21 cellular contexts compared by ENCODE assay signal in genomic region chr2:124983595-124983994, GRCh38.
DNase-seq lines count a peak whose midpoint lies in the region; ATAC-seq, FAIRE-seq and TF ChIP-seq lines count a peak whose summit lies in the region.
"Had no signal": no experiment of that assay in that cellular context is flagged by ENCODE, and none has a peak within 500 bp of the region (broad histone marks: within the 10 kb centered on the region; RNA-seq: fewer than 3 reads in every experiment).

No MANE protein-coding gene starts in this region.

- H3K4me3 Mint-ChIP-seq in HFFc6 = no peak overlapping the region
- no peak overlapping the region for H3K4me3 Mint-ChIP-seq in activated T-helper 1 cell treated with anti-CD3 and anti-CD28 coated beads, Interleukin-12 subunit alpha, Interleukin-12 subunit beta, Interleukin-2, Interleukin-4 antibody, amounts not matched to agents 30 ng/mL and 10 ng/mL and 1 ng/mL, durations not matched to agents 14 hours and 24 hours and 36 hours
- H3K4me3 Mint-ChIP-seq: immature natural killer cell; natural killer cell treated with Interleukin-12 subunit alpha and Interleukin-12 subunit beta and Interleukin-15 and Interleukin-18, amount 100 ng/mL, for 72 hours had no signal

- DNase-seq in A549 (ENCODE audit: low read depth in 1 of 2, low spot score in 1 of 2) (no peak), HFFc6 (peak; percentile 12), T1000 (lab: John Stamatoyannopoulos, UW) (peak; percentile 50), fibroblast of the aortic adventitia (ENCODE audit: low read depth) (peak; percentile 13), Right ventricle myocardium inferior (ENCODE audit: missing footprints) (no peak), HTR-8/SVneo (ENCODE audit: insufficient read length, low spot score) (no peak), coronary artery (ENCODE audit: low spot score) (no peak)
- DNase-seq in activated T-helper 1 cell treated with anti-CD3 and anti-CD28 coated beads, Interleukin-12 subunit alpha, Interleukin-12 subunit beta, Interleukin-2, Interleukin-4 antibody, amounts not matched to agents 30 ng/mL and 10 ng/mL and 1 ng/mL, durations not matched to agents 14 hours and 24 hours and 36 hours (ENCODE audit: low spot score) = no peak
- DNase-seq: activated CD8-positive, alpha-beta memory T cell treated with anti-CD3 and anti-CD28 coated beads for 24 hours; amniotic stem cell; glutamatergic neuron; immature natural killer cell; NCI-H1694 treated with DMSO at 0.1 percent for 48 hours; NCI-H524 treated with DMSO at 0.1 percent for 48 hours; OCI-M1; stimulated activated naive CD8-positive, alpha-beta T cell treated with anti-CD3 and anti-CD28 coated beads, Interleukin-15, Interleukin-2, amounts not matched to agents 100 U/mL and 50 U/mL, for 24 hours; upper lobe of right lung; WERI-Rb-1 had no signal

- intact Hi-C loops in Right ventricle myocardium inferior (cut with DNase I) = no loop called here
- intact Hi-C loops in activated T-helper 1 cell treated with anti-CD3 and anti-CD28 coated beads, Interleukin-12 subunit alpha, Interleukin-12 subunit beta, Interleukin-2, Interleukin-4 antibody, amounts not matched to agents 30 ng/mL and 10 ng/mL and 1 ng/mL, durations not matched to agents 14 hours and 24 hours and 36 hours (cut with micrococcal nuclease) = no loop called here

- H3K36me3 Mint-ChIP-seq in HFFc6 (ENCODE audit: low read depth) = peaks cover 7% of the 10 kb centered on the region; the same call in 1 of the 2 replicates
- no peaks in the 10 kb centered on the region for H3K36me3 Mint-ChIP-seq in activated T-helper 1 cell treated with anti-CD3 and anti-CD28 coated beads, Interleukin-12 subunit alpha, Interleukin-12 subunit beta, Interleukin-2, Interleukin-4 antibody, amounts not matched to agents 30 ng/mL and 10 ng/mL and 1 ng/mL, durations not matched to agents 14 hours and 24 hours and 36 hours (ENCODE audit: low read depth)
- H3K36me3 Mint-ChIP-seq: immature natural killer cell; natural killer cell treated with Interleukin-12 subunit alpha and Interleukin-12 subunit beta and Interleukin-15 and Interleukin-18, amount 100 ng/mL, for 72 hours had no signal

- no peak overlapping the region for H3K4me2 ChIP-seq in A549

- TF ChIP-seq CTCF in A549 (IDR thresholded peaks at IDR 0.05) (no peak), HFFc6 (IDR thresholded peaks at IDR 0.05) (no peak), fibroblast of the aortic adventitia (IDR thresholded peaks at IDR 0.05; ENCODE audit: insufficient read depth, low read length) (no peak), coronary artery (IDR thresholded peaks at IDR 0.05) (no peak)

- H3K4me3 ChIP-seq in A549 = no peak overlapping the region
- H3K4me3 ChIP-seq in fibroblast of the aortic adventitia (ENCODE audit: low read depth, low read length) = no peak overlapping the region
- H3K4me3 ChIP-seq in coronary artery = no peak overlapping the region
- H3K4me3 ChIP-seq: upper lobe of right lung had no signal

- H3K27me3 Mint-ChIP-seq in HFFc6 (ENCODE audit: insufficient read depth) = no peaks in the 10 kb centered on the region
- H3K27me3 Mint-ChIP-seq in activated T-helper 1 cell treated with anti-CD3 and anti-CD28 coated beads, Interleukin-12 subunit alpha, Interleukin-12 subunit beta, Interleukin-2, Interleukin-4 antibody, amounts not matched to agents 30 ng/mL and 10 ng/mL and 1 ng/mL, durations not matched to agents 14 hours and 24 hours and 36 hours (ENCODE audit: insufficient read depth) = no peaks in the 10 kb centered on the region
- H3K27me3 Mint-ChIP-seq: natural killer cell treated with Interleukin-12 subunit alpha and Interleukin-12 subunit beta and Interleukin-15 and Interleukin-18, amount 100 ng/mL, for 72 hours; progenitor cell of endocrine pancreas had no signal

- no peaks in the 10 kb centered on the region for H3K4me1 Mint-ChIP-seq in HFFc6 (ENCODE audit: low read depth)
- no peaks in the 10 kb centered on the region for H3K4me1 Mint-ChIP-seq in activated T-helper 1 cell treated with anti-CD3 and anti-CD28 coated beads, Interleukin-12 subunit alpha, Interleukin-12 subunit beta, Interleukin-2, Interleukin-4 antibody, amounts not matched to agents 30 ng/mL and 10 ng/mL and 1 ng/mL, durations not matched to agents 14 hours and 24 hours and 36 hours (ENCODE audit: low read depth)
- H3K4me1 Mint-ChIP-seq: immature natural killer cell had no signal

- no peak for TF ChIP-seq RAD21 in A549 (conservative IDR thresholded peaks at IDR 0.05 in 1 of 2, IDR thresholded peaks at IDR 0.05 in 1 of 2)

- peaks cover 30% of the 10 kb centered on the region for H3K9me3 Mint-ChIP-seq in HFFc6
- H3K9me3 Mint-ChIP-seq in activated T-helper 1 cell treated with anti-CD3 and anti-CD28 coated beads, Interleukin-12 subunit alpha, Interleukin-12 subunit beta, Interleukin-2, Interleukin-4 antibody, amounts not matched to agents 30 ng/mL and 10 ng/mL and 1 ng/mL, durations not matched to agents 14 hours and 24 hours and 36 hours = no peaks in the 10 kb centered on the region

- TF ChIP-seq EP300 in A549 (IDR thresholded peaks at IDR 0.05) = no peak

- no peak overlapping the region for H3K27ac Mint-ChIP-seq in HFFc6
- no peak overlapping the region for H3K27ac Mint-ChIP-seq in activated T-helper 1 cell treated with anti-CD3 and anti-CD28 coated beads, Interleukin-12 subunit alpha, Interleukin-12 subunit beta, Interleukin-2, Interleukin-4 antibody, amounts not matched to agents 30 ng/mL and 10 ng/mL and 1 ng/mL, durations not matched to agents 14 hours and 24 hours and 36 hours
- H3K27ac Mint-ChIP-seq: immature natural killer cell; natural killer cell treated with Interleukin-12 subunit alpha and Interleukin-12 subunit beta and Interleukin-15 and Interleukin-18, amount 100 ng/mL, for 72 hours; progenitor cell of endocrine pancreas had no signal

- ATAC-seq in A549 (no peak), Right ventricle myocardium inferior (no peak)
- ATAC-seq: natural killer cell treated with Interleukin-12 subunit alpha and Interleukin-12 subunit beta and Interleukin-15 and Interleukin-18, amount 100 ng/mL, for 72 hours; stimulated activated naive CD8-positive, alpha-beta T cell treated with anti-CD3 and anti-CD28 coated beads, Interleukin-15, Interleukin-2, amounts not matched to agents 100 U/mL and 50 U/mL, for 24 hours; upper lobe of right lung had no signal

- H3K27ac ChIP-seq in A549 = no peak overlapping the region
- no peak overlapping the region for H3K27ac ChIP-seq in coronary artery
- H3K27ac ChIP-seq: upper lobe of right lung, WERI-Rb-1 had no signal

- FAIRE-seq in A549 (lab: Jason Lieb, UNC) (no peak), HTR-8/SVneo (lab: Jason Lieb, UNC) (no peak)
- FAIRE-seq: GM12891 had no signal

- H3K4me1 ChIP-seq in A549 = no peaks in the 10 kb centered on the region
- H3K4me1 ChIP-seq: upper lobe of right lung had no signal

- POLR2A ChIA-PET in A549 (lab: Yijun Ruan, JAX) = no interaction called here

- no peak for TF ChIP-seq POLR2A in A549 (IDR thresholded peaks at IDR 0.05; ENCODE audit: low read length)

- CTCF ChIA-PET in A549 (lab: Yijun Ruan, JAX) = no interaction called here

- H3K9me3 ChIP-seq in A549 = no peaks in the 10 kb centered on the region
- H3K9me3 ChIP-seq: upper lobe of right lung had no signal

TF ChIP-seq in A549, 52 proteins besides CTCF, POLR2A, EP300 and RAD21:
- TF ChIP-seq HEYL (CRISPR knock-in tag; IDR thresholded peaks at IDR 0.05) (no peak), ZNF302 (CRISPR knock-in tag; IDR thresholded peaks at IDR 0.05) (no peak), KDM5A (IDR thresholded peaks at IDR 0.05) (no peak), FOSL2 (IDR thresholded peaks at IDR 0.05) (no peak), FOSL2 (CRISPR knock-in tag; IDR thresholded peaks at IDR 0.05) (no peak), MAFK (IDR thresholded peaks at IDR 0.05; ENCODE audit: partially characterized antibody) (peak; percentile 51)

Comparison
In these comparisons a context has a peak if more than half of its experiments do, and no peak if none do; other contexts are left out.
1. DNase-seq: peak in HFFc6 (single experiment), T1000 (single experiment) and fibroblast of the aortic adventitia (single experiment); none in A549 (0 of 2), Right ventricle myocardium inferior (single experiment), HTR-8/SVneo (single experiment), coronary artery (single experiment) and activated T-helper 1 cell treated with anti-CD3 and anti-CD28 coated beads, Interleukin-12 subunit alpha, Interleukin-12 subunit beta, Interleukin-2, Interleukin-4 antibody, amounts not matched to agents 30 ng/mL and 10 ng/mL and 1 ng/mL, durations not matched to agents 14 hours and 24 hours and 36 hours (single experiment).